In genomic region chr14:92938235-92938875, GRCh38 we compare ENCODE assay signal across 1 cellular context.
TF ChIP-seq lines count a peak whose summit lies in the region.

No MANE protein-coding gene starts in this region.

TF ChIP-seq in H1, 55 proteins besides CTCF, POLR2A, EP300 and RAD21:
- TF ChIP-seq PHF8 (conservative IDR thresholded peaks at IDR 0.05; ENCODE audit: low read depth, low read length) (no peak), BCL11A (IDR thresholded peaks at IDR 0.05; ENCODE audit: low read depth in 2 of 2, low read length in 2 of 2) (no peak), KDM4A (IDR thresholded peaks at IDR 0.05; ENCODE audit: low read depth, low read length, severe bottlenecking) (no peak), CHD1 (IDR thresholded peaks at IDR 0.05; ENCODE audit: low read depth, low read length) (no peak)
